Comparison of ENCODE assay signal across 2 cellular contexts in the genomic region with DNA sequence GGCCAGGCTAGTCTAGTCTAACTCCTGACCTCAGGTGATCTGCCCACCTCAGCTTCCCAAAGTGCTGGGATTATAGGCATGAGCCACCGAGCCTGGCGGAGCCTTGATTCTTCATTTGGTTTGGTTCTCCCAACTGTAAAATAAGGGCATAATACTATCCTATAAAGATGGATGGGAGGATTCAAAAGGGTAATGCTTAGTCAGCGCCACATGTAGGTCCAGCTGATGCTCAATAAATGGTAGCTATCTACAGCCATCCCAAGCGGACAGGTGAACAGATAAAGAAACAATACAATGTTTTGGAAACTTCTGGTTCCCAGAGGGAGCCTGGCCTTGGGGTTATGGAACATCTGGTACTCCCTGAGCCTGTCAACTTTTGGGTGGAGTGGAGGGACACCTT.
TF ChIP-seq lines count a peak whose summit lies in the region.

No MANE protein-coding gene starts in this region.

TF ChIP-seq in IMR-90, 13 proteins besides CTCF, POLR2A, EP300 and RAD21:
- TF ChIP-seq, protein P1, sequence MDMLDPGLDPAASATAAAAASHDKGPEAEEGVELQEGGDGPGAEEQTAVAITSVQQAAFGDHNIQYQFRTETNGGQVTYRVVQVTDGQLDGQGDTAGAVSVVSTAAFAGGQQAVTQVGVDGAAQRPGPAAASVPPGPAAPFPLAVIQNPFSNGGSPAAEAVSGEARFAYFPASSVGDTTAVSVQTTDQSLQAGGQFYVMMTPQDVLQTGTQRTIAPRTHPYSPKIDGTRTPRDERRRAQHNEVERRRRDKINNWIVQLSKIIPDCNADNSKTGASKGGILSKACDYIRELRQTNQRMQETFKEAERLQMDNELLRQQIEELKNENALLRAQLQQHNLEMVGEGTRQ (IDR thresholded peaks at IDR 0.05; ENCODE audit: low read depth, low read length): no peak
- TF ChIP-seq MAFK (IDR thresholded peaks at IDR 0.05; ENCODE audit: low read depth, low read length): peak; percentile 35; the same call in 1 of the 2 replicates

TF ChIP-seq in K562, 482 proteins besides CTCF, POLR2A, EP300 and RAD21:
- TF ChIP-seq C11orf30 (IDR thresholded peaks at IDR 0.05; ENCODE audit: low read depth) (peak; percentile 54; the same call in 1 of the 2 replicates), ZNF75A (CRISPR knock-in tag; IDR thresholded peaks at IDR 0.05) (no peak), NBN (IDR thresholded peaks at IDR 0.05; ENCODE audit: low read depth) (no peak), ZNF316 (IDR thresholded peaks at IDR 0.05) (peak; percentile 66)
TF ChIP-seq in K562: peak in this region for 2.
